14 cellular contexts compared by ENCODE assay signal in the genomic region with DNA sequence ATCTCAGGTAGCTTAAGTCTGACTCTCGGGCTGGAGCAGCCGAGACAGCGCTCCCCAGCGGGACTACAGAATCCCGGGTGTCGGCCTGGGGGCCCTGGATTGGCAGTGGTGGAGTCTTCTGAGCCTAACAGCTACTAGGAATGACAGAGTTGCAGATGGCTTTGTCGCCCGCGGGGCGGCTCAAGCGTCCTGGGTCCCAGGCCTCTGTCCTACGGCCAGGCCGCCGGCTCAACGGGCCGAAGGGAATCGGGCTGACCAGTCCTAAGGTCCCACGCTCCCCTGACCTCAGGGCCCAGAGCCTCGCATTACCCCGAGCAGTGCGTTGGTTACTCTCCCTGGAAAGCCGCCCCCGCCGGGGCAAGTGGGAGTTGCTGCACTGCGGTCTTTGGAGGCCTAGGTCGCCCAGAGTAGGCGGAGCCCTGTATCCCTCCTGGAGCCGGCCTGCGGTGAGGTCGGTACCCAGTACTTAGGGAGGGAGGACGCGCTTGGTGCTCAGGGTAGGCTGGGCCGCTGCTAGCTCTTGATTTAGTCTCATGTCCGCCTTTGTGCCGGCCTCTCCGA. TPM values are rescaled to one million over a fixed set of nuclear protein-coding genes. Genes with fewer than 3 reads are reported as not detected.
DNase-seq lines count a peak whose midpoint lies in the region; ATAC-seq and TF ChIP-seq lines count a peak whose summit lies in the region.
"Had no signal": no experiment of that assay in that cellular context is flagged by ENCODE, and none has a peak within 500 bp of the region (broad histone marks: within the 10 kb centered on the region; RNA-seq: fewer than 3 reads in every experiment).

No MANE protein-coding gene starts in this region.

- peaks cover 87% of the 10 kb centered on the region for H3K27me3 ChIP-seq in CD4-positive, alpha-beta T cell (ENCODE audit: control insufficient read depth, insufficient read depth, low read length)
- no peaks in the 10 kb centered on the region for H3K27me3 ChIP-seq in MG63
- H3K27me3 ChIP-seq: SJSA1 had no signal

- CTCF ChIA-PET in CD4-positive, alpha-beta T cell (lab: Charles Lee), result no interaction called here

- H3K27me3 Mint-ChIP-seq in CD4-positive, alpha-beta T cell, result peaks cover 88% of the 10 kb centered on the region
- H3K27me3 Mint-ChIP-seq in naive B cell, result peaks cover 67 to 98% (median 86%) of the 10 kb centered on the region in 3 donors

- H3K9me3 ChIP-seq in CD4-positive, alpha-beta T cell (ENCODE audit: control insufficient read depth, low read length), result no peaks in the 10 kb centered on the region
- H3K9me3 ChIP-seq in MG63, result no peaks in the 10 kb centered on the region
- H3K9me3 ChIP-seq: SJSA1 had no signal

- intact Hi-C loops in CD4-positive, alpha-beta T cell (cut with DNase I, micrococcal nuclease), result no loop called here
- intact Hi-C loops in left cardiac atrium (cut with DNase I), result no loop called here

- H3K9me3 Mint-ChIP-seq in CD4-positive, alpha-beta T cell, result no peaks in the 10 kb centered on the region
- H3K9me3 Mint-ChIP-seq in naive B cell, result peaks cover 0 to 9% (median 0%) of the 10 kb centered on the region in 7 donors

- POLR2A ChIA-PET in CD4-positive, alpha-beta T cell (lab: Charles Lee), result no interaction called here

- peaks cover 16% of the 10 kb centered on the region for H3K36me3 ChIP-seq in MG63
- H3K36me3 ChIP-seq: SJSA1 had no signal

- H3K27ac Mint-ChIP-seq in CD4-positive, alpha-beta T cell, result no peak overlapping the region
- H3K27ac Mint-ChIP-seq in naive B cell, result no peak overlapping the region

- H3K4me3 Mint-ChIP-seq in CD4-positive, alpha-beta T cell, result peak overlapping the region; percentile 38
- H3K4me3 Mint-ChIP-seq in naive B cell, result peak overlapping the region in 7 of 8 donors; percentile 65 to 79 (median 70)

- ATAC-seq in CD4-positive, alpha-beta T cell (ENCODE audit: poor library complexity), result no peak
- ATAC-seq in left cardiac atrium (peak; percentile 21 to 64), naive B cell (ENCODE audit: low read depth in 2 of 2) (peak in 1 of 2 donors; percentile 32), GM18511 (IDR thresholded peaks at IDR 0.05; ENCODE audit: unreplicated experiment) (no peak)

- peaks cover 23% of the 10 kb centered on the region for H3K4me1 Mint-ChIP-seq in CD4-positive, alpha-beta T cell (ENCODE audit: low read depth)
- H3K4me1 Mint-ChIP-seq in naive B cell, result peaks cover 17 to 36% (median 31%) of the 10 kb centered on the region in 3 donors

- H3K27ac ChIP-seq in CD4-positive, alpha-beta T cell (ENCODE audit: low read depth, low read length), result no peak overlapping the region
- H3K27ac ChIP-seq: SJSA1, VCaP had no signal

- no peak for TF ChIP-seq CTCF in CD4-positive, alpha-beta T cell (IDR thresholded peaks at IDR 0.05)

- no peaks in the 10 kb centered on the region for H3K36me3 Mint-ChIP-seq in CD4-positive, alpha-beta T cell (ENCODE audit: low read depth)
- no peaks in the 10 kb centered on the region for H3K36me3 Mint-ChIP-seq in naive B cell

- DNase-seq in CD4-positive, alpha-beta T cell, result no peak
- DNase-seq in activated T-cell treated with anti-CD3 and anti-CD28 coated beads, Interleukin-2, amount 50 U/mL, for 48 hours, result peak; percentile 20 to 21
- DNase-seq in left cardiac atrium (no peak), naive B cell (no peak), MG63 (no peak), SHP77 treated with DMSO at 0.1 percent for 48 hours (lab: John Stamatoyannopoulos, UW) (no peak)
- DNase-seq in stimulated activated CD4-positive, alpha-beta T cell treated with anti-CD3 and anti-CD28 coated beads, Interleukin-2, amount 100 ng/mL, for 48 hours, result no peak
- DNase-seq: activated CD8-positive, alpha-beta memory T cell treated with anti-CD3 and anti-CD28 coated beads, Interleukin-2, amount 50 U/mL, for 4 hours; DMS79 treated with DMSO at 0.1 percent for 48 hours; HCEC 1CT; NCI-H1436 treated with DMSO at 0.1 percent for 48 hours had no signal

- H3K4me3 ChIP-seq in MG63, result no peak overlapping the region
- H3K4me3 ChIP-seq: SJSA1 had no signal

RNA-seq across cellular contexts. Expression of gene SIX2, which starts 8.8 kb away (rescaled TPM):
- not detected for total RNA-seq in CD4-positive, alpha-beta T cell
- 1 to 10 TPM; 1.0 to 1.3 TPM for total RNA-seq in left cardiac atrium
- polyA plus RNA-seq in naive B cell (ENCODE audit: low read depth in 6 of 6), result not detected
- total RNA-seq in MG63 (2014; rRNA removed; shearing (Covaris generic); ENCODE audit: low replicate concordance), result 5.2 and 14.0 TPM in 2 replicates

RNA-seq across cellular contexts. Expression of gene SIX3, which starts 58.9 kb away (rescaled TPM):
- total RNA-seq in CD4-positive, alpha-beta T cell, result not detected
- total RNA-seq in left cardiac atrium, result not detected
- not detected for polyA plus RNA-seq in naive B cell (ENCODE audit: low read depth in 6 of 6)
- total RNA-seq in MG63 (2014; rRNA removed; shearing (Covaris generic); ENCODE audit: low replicate concordance), result not detected in 2 replicates
- total RNA-seq: SJSA1 had no signal

Comparison
In these comparisons a context has a peak if more than half of its experiments do, and no peak if none do; other contexts are left out.
1. ATAC-seq: peak in left cardiac atrium (2 of 2); none in CD4-positive, alpha-beta T cell (single experiment) and GM18511 (single experiment).
2. DNase-seq: peak in activated T-cell treated with anti-CD3 and anti-CD28 coated beads, Interleukin-2, amount 50 U/mL, for 48 hours (2 of 2); none in CD4-positive, alpha-beta T cell (0 of 10), left cardiac atrium (single experiment), naive B cell (single experiment), MG63 (single experiment), SHP77 treated with DMSO at 0.1 percent for 48 hours (single experiment) and stimulated activated CD4-positive, alpha-beta T cell treated with anti-CD3 and anti-CD28 coated beads, Interleukin-2, amount 100 ng/mL, for 48 hours (0 of 2).